Comparison of ENCODE assay signal across 23 cellular contexts in the genomic region with DNA sequence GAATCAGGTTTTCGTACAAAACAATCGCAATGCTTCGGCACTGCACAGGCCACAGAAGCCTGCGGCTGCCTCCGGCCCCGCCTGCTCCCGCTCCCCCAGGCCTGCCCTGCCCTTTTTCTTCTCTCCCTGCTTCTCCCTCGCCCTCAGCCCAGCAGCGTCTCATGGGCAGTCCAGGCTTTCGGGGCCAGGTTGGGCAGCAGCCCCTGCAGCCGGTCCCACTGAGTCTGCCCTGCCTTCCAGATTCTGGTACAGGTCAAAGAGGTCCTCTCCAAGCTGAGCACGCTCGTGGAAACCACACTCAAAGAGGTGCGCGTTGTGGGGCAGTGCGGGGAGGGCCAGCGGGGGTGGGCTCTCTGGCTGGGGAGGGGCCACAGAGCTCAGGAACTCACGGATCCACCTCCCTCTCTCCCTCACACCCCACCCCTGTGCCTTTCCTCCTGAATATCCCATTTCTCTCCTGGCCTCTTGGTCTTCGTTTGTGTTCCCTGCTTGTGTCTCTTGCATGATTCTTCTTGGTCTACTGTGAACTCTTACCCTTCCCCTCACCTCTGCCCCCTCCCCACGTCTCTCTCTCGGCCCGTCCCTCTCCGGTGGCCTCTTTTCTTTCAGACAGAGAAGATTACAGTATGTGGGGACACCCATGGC. TPM values are rescaled to one million over a fixed set of nuclear protein-coding genes. Genes with fewer than 3 reads are reported as not detected.
"Had no signal": no experiment of that assay in that cellular context is flagged by ENCODE, and none has a peak within 500 bp of the region (broad histone marks: within the 10 kb centered on the region; RNA-seq: fewer than 3 reads in every experiment).

No MANE protein-coding gene starts in this region.

- DNase-seq: activated CD4-positive, alpha-beta T cell treated with anti-CD3 and anti-CD28 coated beads, Interleukin-2, amount 50 U/mL, for 1 hour; activated effector memory CD4-positive, alpha-beta T cell treated with anti-CD3 and anti-CD28 coated beads, Interleukin-2, amount 50 U/mL, for 16 hours; activated T-cell treated with anti-CD3 and anti-CD28 coated beads, Interleukin-2, amount 50 U/mL, for 48 hours; anterior cingulate cortex; brain microvascular endothelial cell; effector memory CD8-positive, alpha-beta T cell; immature natural killer cell; mucosa of descending colon; naive thymus-derived CD4-positive, alpha-beta T cell; stimulated activated CD4-positive, alpha-beta T cell treated with anti-CD3 and anti-CD28 coated beads, Interleukin-15, amount 100 ng/mL, for 24 hours; stimulated activated CD4-positive, alpha-beta T cell treated with anti-CD3 and anti-CD28 coated beads, Interleukin-4, amount 100 ng/mL, for 1 hour; stimulated activated naive CD4-positive, alpha-beta T cell treated with Interleukin-2 at 50 U/mL for 16 hours; substantia nigra; transverse colon had no signal

- H3K4me3 ChIP-seq: heart left ventricle, mucosa of descending colon, SK-N-MC, transverse colon had no signal

- H3K27me3 ChIP-seq: brain microvascular endothelial cell, heart left ventricle, neutrophil, transverse colon had no signal

- H3K9me3 Mint-ChIP-seq: dendritic cell treated with granulocyte-macrophage colony-stimulating factor and Interleukin-4, amounts not matched to agents 40 ng/mL and 50 ng/mL, for 4 days; effector memory CD8-positive, alpha-beta T cell; immature natural killer cell; naive thymus-derived CD4-positive, alpha-beta T cell had no signal

- H3K9me3 ChIP-seq: heart left ventricle, mucosa of descending colon, neutrophil, transverse colon had no signal

- H3K4me3 Mint-ChIP-seq: activated naive CD8-positive, alpha-beta T cell; dendritic cell treated with granulocyte-macrophage colony-stimulating factor and Interleukin-4, amounts not matched to agents 40 ng/mL and 50 ng/mL, for 4 days; effector memory CD8-positive, alpha-beta T cell; immature natural killer cell; naive thymus-derived CD4-positive, alpha-beta T cell had no signal

- H3K27me3 Mint-ChIP-seq: activated naive CD8-positive, alpha-beta T cell; dendritic cell treated with granulocyte-macrophage colony-stimulating factor and Interleukin-4, amounts not matched to agents 40 ng/mL and 50 ng/mL, for 4 days; effector memory CD8-positive, alpha-beta T cell; naive thymus-derived CD4-positive, alpha-beta T cell had no signal

- H3K27ac Mint-ChIP-seq: activated naive CD8-positive, alpha-beta T cell; dendritic cell treated with granulocyte-macrophage colony-stimulating factor and Interleukin-4, amounts not matched to agents 40 ng/mL and 50 ng/mL, for 4 days; naive thymus-derived CD4-positive, alpha-beta T cell had no signal

- H3K4me1 ChIP-seq: parathyroid adenoma had no signal

- H3K27ac ChIP-seq: brain microvascular endothelial cell, neutrophil, parathyroid adenoma, SK-N-MC, transverse colon had no signal

RNA-seq across cellular contexts. Expression of a gene that starts 30.1 kb away (rescaled TPM):
- total RNA-seq: naive thymus-derived CD4-positive, alpha-beta T cell had no signal

RNA-seq across cellular contexts. Expression of a gene that starts 45.4 kb away (rescaled TPM):
- total RNA-seq: epithelial cell of proximal tubule; lung microvascular endothelial cell; naive thymus-derived CD4-positive, alpha-beta T cell; renal cortical epithelial cell; transverse colon had no signal
